In the genomic region with DNA sequence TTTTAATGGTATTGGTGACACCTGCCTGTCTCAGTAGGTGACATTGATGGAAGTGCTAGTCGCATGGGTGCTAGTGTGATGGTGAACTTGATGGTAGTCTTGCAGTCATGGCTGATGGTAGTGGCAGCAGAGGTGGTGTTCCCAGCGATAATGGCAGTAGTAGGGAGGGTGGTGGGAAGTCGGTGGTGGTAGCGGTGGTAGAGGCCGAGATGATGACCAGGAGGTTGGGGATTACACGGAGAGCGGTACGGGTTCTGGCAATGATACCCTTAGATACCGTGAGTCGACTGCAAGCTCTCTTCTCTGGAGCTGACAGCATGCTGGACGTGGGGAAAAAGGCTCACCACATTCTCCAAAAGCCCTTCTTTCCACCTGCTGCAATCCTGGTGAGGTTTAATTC, we compare ENCODE assay signal across 16 cellular contexts.
DNase-seq lines count a peak whose midpoint lies in the region; ATAC-seq and TF ChIP-seq lines count a peak whose summit lies in the region.
"Had no signal": no experiment of that assay in that cellular context is flagged by ENCODE, and none has a peak within 500 bp of the region (broad histone marks: within the 10 kb centered on the region; RNA-seq: fewer than 3 reads in every experiment).

No MANE protein-coding gene starts in this region.

- peak overlapping the region; percentile 69 for H3K27ac Mint-ChIP-seq in activated CD4-positive, alpha-beta T cell treated with anti-CD3 and anti-CD28 coated beads for 36 hours
- peak overlapping the region; percentile 2 for H3K27ac Mint-ChIP-seq in endothelial cell (ENCODE audit: unreplicated experiment)
- no peak overlapping the region for H3K27ac Mint-ChIP-seq in activated T-cell treated with anti-CD3 and anti-CD28 coated beads, Interleukin-2, amount 50 U/mL, for 72 hours

- no peak overlapping the region for H4K8ac ChIP-seq in neuronal stem cell (ENCODE audit: low read depth, low read length)

- peak overlapping the region; percentile 58 for H2BK12ac ChIP-seq in neuronal stem cell (ENCODE audit: low read length)

- H3K9ac ChIP-seq in neuronal stem cell (ENCODE audit: low read depth, low read length, poor library complexity): peak overlapping the region; percentile 80

- no peak for ATAC-seq in activated CD4-positive, alpha-beta T cell treated with anti-CD3 and anti-CD28 coated beads for 36 hours
- no peak for ATAC-seq in RWPE2 (ENCODE audit: low read depth)
- no peak for ATAC-seq in activated T-cell treated with anti-CD3 and anti-CD28 coated beads, Interleukin-2, amount 50 U/mL, for 72 hours (replicated peaks in 1 of 2)
- ATAC-seq: left colon had no signal

- H3K23ac ChIP-seq in neuronal stem cell (ENCODE audit: low read depth, low read length, poor library complexity): peak overlapping the region; percentile 57

- H3K9me3 ChIP-seq in RWPE2 (ENCODE audit: severe bottlenecking) (no peaks in the 10 kb centered on the region), neuronal stem cell (replicated peaks in 1 of 2; ENCODE audit: control insufficient read depth in 2 of 2, insufficient read depth in 1 of 2, low read depth in 1 of 2, low read length in 2 of 2) (no peaks in the 10 kb centered on the region)
- H3K9me3 ChIP-seq: stomach, upper lobe of right lung had no signal

- no peak overlapping the region for H3K4me3 ChIP-seq in RWPE2 (ENCODE audit: severe bottlenecking)
- H3K4me3 ChIP-seq in neuronal stem cell (ENCODE audit: low read length in 2 of 2): no peak overlapping the region
- H3K4me3 ChIP-seq: stomach, upper lobe of right lung had no signal

- POLR2A ChIA-PET in activated CD4-positive, alpha-beta T cell treated with anti-CD3 and anti-CD28 coated beads for 36 hours (lab: Charles Lee): no interaction called here

- H3K14ac ChIP-seq in neuronal stem cell (ENCODE audit: low read length): no peak overlapping the region

- no peaks in the 10 kb centered on the region for H3K9me3 Mint-ChIP-seq in activated CD4-positive, alpha-beta T cell treated with anti-CD3 and anti-CD28 coated beads for 36 hours (ENCODE audit: low read depth)
- H3K9me3 Mint-ChIP-seq in endothelial cell (ENCODE audit: unreplicated experiment): no peaks in the 10 kb centered on the region
- peaks cover 0 to 2% of the 10 kb centered on the region in 2 donors for H3K9me3 Mint-ChIP-seq in activated T-cell treated with anti-CD3 and anti-CD28 coated beads, Interleukin-2, amount 50 U/mL, for 72 hours
- H3K9me3 Mint-ChIP-seq: central memory CD8-positive, alpha-beta T cell had no signal

- H3K79me1 ChIP-seq in neuronal stem cell (ENCODE audit: low read depth, low read length): no peaks in the 10 kb centered on the region

- H3K36me3 Mint-ChIP-seq in activated CD4-positive, alpha-beta T cell treated with anti-CD3 and anti-CD28 coated beads for 36 hours (ENCODE audit: low read depth): peaks cover 2% of the 10 kb centered on the region
- H3K36me3 Mint-ChIP-seq in endothelial cell (ENCODE audit: low read depth, unreplicated experiment): peaks cover 4% of the 10 kb centered on the region
- H3K36me3 Mint-ChIP-seq in activated T-cell treated with anti-CD3 and anti-CD28 coated beads, Interleukin-2, amount 50 U/mL, for 72 hours (ENCODE audit: insufficient read depth in 2 of 2): no peaks in the 10 kb centered on the region

- no peaks in the 10 kb centered on the region for H3K36me3 ChIP-seq in RWPE2 (ENCODE audit: low read depth)
- H3K36me3 ChIP-seq in neuronal stem cell (replicated peaks in 1 of 2; ENCODE audit: control insufficient read depth in 2 of 2, insufficient read depth in 2 of 2, low read length in 2 of 2): no peaks in the 10 kb centered on the region
- H3K36me3 ChIP-seq: stomach, upper lobe of right lung had no signal

- H3K27me3 ChIP-seq in RWPE2 (ENCODE audit: insufficient read depth, poor library complexity, severe bottlenecking) (no peaks in the 10 kb centered on the region), neuronal stem cell (ENCODE audit: control insufficient read depth in 3 of 3, insufficient read depth in 3 of 3, low read depth in 1 of 3, low read length in 3 of 3) (no peaks in the 10 kb centered on the region)
- H3K27me3 ChIP-seq: upper lobe of right lung had no signal

- intact Hi-C loops in activated CD4-positive, alpha-beta T cell treated with anti-CD3 and anti-CD28 coated beads for 36 hours (cut with DNase I, micrococcal nuclease): no loop called here

- H4K91ac ChIP-seq in neuronal stem cell (ENCODE audit: low read depth, low read length, poor library complexity): peak overlapping the region; percentile 92

- H3K18ac ChIP-seq in neuronal stem cell (ENCODE audit: low read length): peak overlapping the region; percentile 88

- H2BK120ac ChIP-seq in neuronal stem cell (ENCODE audit: low read depth, low read length): peak overlapping the region; percentile 4

- H3K4me2 ChIP-seq in neuronal stem cell (ENCODE audit: insufficient read depth, low read length, poor library complexity, severe bottlenecking): no peak overlapping the region

- H2AFZ ChIP-seq in neuronal stem cell (ENCODE audit: low read length): peak overlapping the region; percentile 65

- H3K27me3 Mint-ChIP-seq in activated CD4-positive, alpha-beta T cell treated with anti-CD3 and anti-CD28 coated beads for 36 hours: peaks cover 9% of the 10 kb centered on the region
- H3K27me3 Mint-ChIP-seq in endothelial cell (ENCODE audit: unreplicated experiment): peaks cover 13% of the 10 kb centered on the region
- H3K27me3 Mint-ChIP-seq in activated T-cell treated with anti-CD3 and anti-CD28 coated beads, Interleukin-2, amount 50 U/mL, for 72 hours (ENCODE audit: low read depth): no peaks in the 10 kb centered on the region

- TF ChIP-seq CTCF in RWPE2 (IDR thresholded peaks at IDR 0.05; ENCODE audit: poor library complexity, severe bottlenecking): no peak
- TF ChIP-seq CTCF in endothelial cell (IDR thresholded peaks at IDR 0.05; ENCODE audit: unreplicated experiment): no peak

- H3K27ac ChIP-seq in RWPE2 (ENCODE audit: poor library complexity, severe bottlenecking): peak overlapping the region; percentile 38
- H3K27ac ChIP-seq in neuronal stem cell (replicated peaks; ENCODE audit: low read length): no peak overlapping the region

- peak overlapping the region; percentile 35 for H2AK5ac ChIP-seq in neuronal stem cell (ENCODE audit: low read depth, low read length)

- peak overlapping the region; percentile 7 for H2BK5ac ChIP-seq in neuronal stem cell (ENCODE audit: low read length)

- peaks cover 17% of the 10 kb centered on the region for H3K4me1 Mint-ChIP-seq in activated CD4-positive, alpha-beta T cell treated with anti-CD3 and anti-CD28 coated beads for 36 hours
- H3K4me1 Mint-ChIP-seq in endothelial cell (ENCODE audit: unreplicated experiment): peaks cover 73% of the 10 kb centered on the region
- peaks cover 11% of the 10 kb centered on the region for H3K4me1 Mint-ChIP-seq in activated T-cell treated with anti-CD3 and anti-CD28 coated beads, Interleukin-2, amount 50 U/mL, for 72 hours (ENCODE audit: low read depth)

- CTCF ChIA-PET in activated CD4-positive, alpha-beta T cell treated with anti-CD3 and anti-CD28 coated beads for 36 hours (lab: Charles Lee): interaction anchor here (0.6 to 2.3 kb wide), 4 partner anchors 9 to 135 kb away, joined by 3 to 10 read pairs (median 3); no protein-coding TSS in a partner anchor

- peaks cover 12% of the 10 kb centered on the region for H3K4me1 ChIP-seq in RWPE2 (ENCODE audit: insufficient read depth, poor library complexity, severe bottlenecking)
- peaks cover 4 to 19% of the 10 kb centered on the region in 2 donors for H3K4me1 ChIP-seq in neuronal stem cell (ENCODE audit: control insufficient read depth in 2 of 2, insufficient read depth in 1 of 2, low read depth in 1 of 2, low read length in 2 of 2)

- no CpG with 5 or more reads among the region's 11 CpGs for WGBS in neuronal stem cell (ENCODE audit: extremely low coverage in 2 of 2, insufficient read length in 2 of 2, insufficient replicate concordance in 1 of 2), 2 donors

- peak overlapping the region; percentile 53 for H2BK15ac ChIP-seq in neuronal stem cell (ENCODE audit: low read length)

- no peak for DNase-seq in activated CD4-positive, alpha-beta T cell treated with anti-CD3 and anti-CD28 coated beads for 36 hours
- DNase-seq in activated CD4-positive, alpha-beta T cell treated with anti-CD3 and anti-CD28 coated beads for 1 hour: no peak
- DNase-seq in RWPE2 (ENCODE audit: low spot score) (no peak), endothelial cell (ENCODE audit: low spot score) (no peak), neuronal stem cell (ENCODE audit: low spot score) (no peak), activated T-cell treated with anti-CD3 and anti-CD28 coated beads for 4 hours (no peak), C1 segment of cervical spinal cord (lab: John Stamatoyannopoulos, UW) (no peak)
- no peak for DNase-seq in activated T-cell treated with anti-CD3 and anti-CD28 coated beads, Interleukin-2, amount 50 U/mL, for 72 hours
- DNase-seq: amniotic stem cell, left colon, NCI-H1105, NCI-H2081 treated with DMSO at 0.1 percent for 48 hours, NCI-H524, stomach, upper lobe of right lung had no signal

- H3K4ac ChIP-seq in neuronal stem cell (ENCODE audit: low read length): peak overlapping the region; percentile 1

- no peak overlapping the region for H3K4me3 Mint-ChIP-seq in activated CD4-positive, alpha-beta T cell treated with anti-CD3 and anti-CD28 coated beads for 36 hours
- peak overlapping the region; percentile 58 for H3K4me3 Mint-ChIP-seq in endothelial cell (ENCODE audit: unreplicated experiment)
- H3K4me3 Mint-ChIP-seq in activated T-cell treated with anti-CD3 and anti-CD28 coated beads, Interleukin-2, amount 50 U/mL, for 72 hours: no peak overlapping the region
- H3K4me3 Mint-ChIP-seq: central memory CD8-positive, alpha-beta T cell had no signal
